Comparison of ENCODE assay signal across 1 cellular context in genomic region chr4:47877204-47877603, GRCh38.
TF ChIP-seq lines count a peak whose summit lies in the region.

No MANE protein-coding gene starts in this region.

TF ChIP-seq in HepG2, 621 proteins besides CTCF, POLR2A, EP300 and RAD21:
- no peak for TF ChIP-seq CREBL2 (CRISPR knock-in tag; IDR thresholded peaks at IDR 0.05; ENCODE audit: borderline replicate concordance)
- TF ChIP-seq ZSCAN20 (CRISPR knock-in tag; IDR thresholded peaks at IDR 0.05; ENCODE audit: borderline replicate concordance): no peak
- TF ChIP-seq SP2 (CRISPR knock-in tag; IDR thresholded peaks at IDR 0.05): no peak
- no peak for TF ChIP-seq ATF2 (CRISPR knock-in tag; IDR thresholded peaks at IDR 0.05)
- no peak for TF ChIP-seq ZSCAN25 (CRISPR knock-in tag; IDR thresholded peaks at IDR 0.05)
- TF ChIP-seq THRA (CRISPR knock-in tag; IDR thresholded peaks at IDR 0.05; ENCODE audit: borderline replicate concordance): no peak
- TF ChIP-seq ZNF335 (CRISPR knock-in tag; IDR thresholded peaks at IDR 0.05): no peak
- no peak for TF ChIP-seq ZNF362 (CRISPR knock-in tag; IDR thresholded peaks at IDR 0.05; ENCODE audit: borderline replicate concordance)
- TF ChIP-seq ARNTL (CRISPR knock-in tag; IDR thresholded peaks at IDR 0.05): no peak
- TF ChIP-seq ZNF709 (CRISPR knock-in tag; IDR thresholded peaks at IDR 0.05): no peak
- TF ChIP-seq ZNF878 (CRISPR knock-in tag; IDR thresholded peaks at IDR 0.05): no peak
- TF ChIP-seq DMTF1 (CRISPR knock-in tag; IDR thresholded peaks at IDR 0.05): no peak
- TF ChIP-seq THAP7 (CRISPR knock-in tag; IDR thresholded peaks at IDR 0.05): no peak
- no peak for TF ChIP-seq SRSF4 (IDR thresholded peaks at IDR 0.05; ENCODE audit: low read depth, low read length, poor library complexity, severe bottlenecking)
